30 cellular contexts compared by ENCODE assay signal in the genomic region with DNA sequence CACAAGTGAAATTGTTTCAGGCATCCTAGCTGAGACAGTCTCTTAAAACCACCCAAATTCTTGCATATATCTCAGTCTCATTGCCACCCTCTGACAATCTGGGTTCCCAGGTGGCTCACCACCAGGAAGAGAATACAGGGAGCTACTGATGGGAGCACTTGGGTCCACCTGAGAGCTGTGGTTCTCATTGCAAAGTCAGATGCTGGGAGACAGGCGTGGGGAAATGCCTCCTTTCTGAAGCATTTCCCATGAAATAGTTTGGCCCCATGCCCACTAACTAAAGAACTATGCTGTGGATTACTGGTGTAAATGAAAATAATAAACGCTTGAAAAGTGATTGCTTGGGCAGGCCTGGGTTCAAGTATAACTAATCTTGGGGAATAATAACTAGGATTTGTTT.
A peak's percentile ranks its signal among the peaks of the same experiment; 100 is the strongest.
DNase-seq lines count a peak whose midpoint lies in the region; ATAC-seq and TF ChIP-seq lines count a peak whose summit lies in the region.
"Had no signal": no experiment of that assay in that cellular context is flagged by ENCODE, and none has a peak within 500 bp of the region (broad histone marks: within the 10 kb centered on the region; RNA-seq: fewer than 3 reads in every experiment).

No MANE protein-coding gene starts in this region.

- H3K27me3 ChIP-seq in breast epithelium (no peaks in the 10 kb centered on the region), brain microvascular endothelial cell (replicated peaks) (no peaks in the 10 kb centered on the region), H9 (ENCODE audit: insufficient read depth, low read length) (peaks cover 8% of the 10 kb centered on the region; the same call in 1 of the 2 replicates)
- H3K27me3 ChIP-seq: esophagus muscularis mucosa had no signal

- H3K4me3 Mint-ChIP-seq in MCF 10A (ENCODE audit: unreplicated experiment), result no peak overlapping the region
- no peak overlapping the region for H3K4me3 Mint-ChIP-seq in H9
- H3K4me3 Mint-ChIP-seq: activated CD4-positive, alpha-beta T cell treated with anti-CD3 and anti-CD28 coated beads, Interleukin-2, amount 10 ng/mL, durations not matched to agents 7 days and 5 days; activated T-helper 1 cell treated with anti-CD3 and anti-CD28 coated beads, Interleukin-12 subunit alpha, Interleukin-12 subunit beta, Interleukin-2, Interleukin-4 antibody, amounts not matched to agents 30 ng/mL and 10 ng/mL and 1 ng/mL, durations not matched to agents 14 hours and 24 hours and 36 hours; naive B cell had no signal

- H3K4me1 Mint-ChIP-seq in MCF 10A (ENCODE audit: insufficient read depth, unreplicated experiment), result no peaks in the 10 kb centered on the region
- H3K4me1 Mint-ChIP-seq in H9, result peaks cover 21 to 23% of the 10 kb centered on the region in 2 experiments

- H2BK120ac ChIP-seq in H9 (ENCODE audit: low read depth, low read length, poor library complexity, severe bottlenecking), result no peak overlapping the region

- H3K4me2 ChIP-seq in H9 (ENCODE audit: insufficient read depth, insufficient read length, low read length), result no peak overlapping the region

- H3K18ac ChIP-seq in H9 (ENCODE audit: insufficient read length, low read depth, low read length), result no peak overlapping the region

- H3K36me3 ChIP-seq in breast epithelium, result no peaks in the 10 kb centered on the region
- H3K36me3 ChIP-seq in brain microvascular endothelial cell (replicated peaks), result no peaks in the 10 kb centered on the region
- H3K36me3 ChIP-seq: esophagus muscularis mucosa, HAP-1, upper lobe of right lung had no signal

- no peaks in the 10 kb centered on the region for H3K36me3 Mint-ChIP-seq in MCF 10A (ENCODE audit: insufficient read depth, unreplicated experiment)
- no peaks in the 10 kb centered on the region for H3K36me3 Mint-ChIP-seq in H9 (ENCODE audit: insufficient read depth in 1 of 3, low read depth in 3 of 3)
- H3K36me3 Mint-ChIP-seq: naive B cell had no signal

- no peak overlapping the region for H4K8ac ChIP-seq in H9 (replicated peaks; ENCODE audit: insufficient read length, low read depth, low read length)

- POLR2A ChIA-PET in MCF 10A (lab: Yijun Ruan, JAX), result no interaction called here

- no peaks in the 10 kb centered on the region for H4K20me1 ChIP-seq in H9 (ENCODE audit: control insufficient read depth, insufficient read depth, insufficient read length)

- peaks cover 0 to 4% of the 10 kb centered on the region in 2 donors for H3K4me1 ChIP-seq in breast epithelium
- H3K4me1 ChIP-seq in H9 (ENCODE audit: insufficient read depth, low read length), result no peaks in the 10 kb centered on the region; the same call in 1 of the 2 replicates
- H3K4me1 ChIP-seq: HAP-1 had no signal

- no peak overlapping the region for H2AK5ac ChIP-seq in H9 (ENCODE audit: insufficient read length, low read length)

- peak; percentile 32 for DNase-seq in MCF 10A (ENCODE audit: unreplicated experiment)
- no peak for DNase-seq in breast epithelium (ENCODE audit: low spot score in 2 of 2)
- DNase-seq in brain microvascular endothelial cell, result peak; percentile 64
- peak; percentile 64 for DNase-seq in fibroblast of the aortic adventitia (ENCODE audit: low read depth)
- no peak for DNase-seq in H9
- DNase-seq in NCI-H1930 (lab: John Stamatoyannopoulos, UW), result no peak
- DNase-seq: ACHN; activated CD4-positive, alpha-beta T cell treated with anti-CD3 and anti-CD28 coated beads, Interleukin-2, amount 10 ng/mL, durations not matched to agents 7 days and 5 days; activated naive CD4-positive, alpha-beta T cell treated with anti-CD3 and anti-CD28 coated beads, Interleukin-2, amount 50 U/mL, for 16 hours; anterior cingulate cortex; C1 segment of cervical spinal cord; DMS79 treated with DMSO at 0.1 percent for 48 hours; effector memory CD4-positive, alpha-beta T cell; head of caudate nucleus; naive B cell; NCI-H1417; NCI-H2081 treated with DMSO at 0.1 percent for 48 hours; NCI-H510A; occipital lobe; PC-3; retina; substantia nigra; upper lobe of right lung had no signal

- intact Hi-C loops in MCF 10A (cut with micrococcal nuclease) (no loop called here), breast epithelium (cut with DNase I; ENCODE audit: low total_unique reads) (no loop called here)

- H3K27ac ChIP-seq in breast epithelium (no peak overlapping the region), brain microvascular endothelial cell (peak overlapping the region; percentile 45), H9 (ENCODE audit: insufficient read length, low read depth, low read length) (no peak overlapping the region)
- H3K27ac ChIP-seq: esophagus muscularis mucosa, upper lobe of right lung, VCaP had no signal

- H3K9ac ChIP-seq in H9 (ENCODE audit: extremely low read depth, insufficient read length, low read length), result no peak overlapping the region

- H3K9me3 Mint-ChIP-seq in MCF 10A (ENCODE audit: unreplicated experiment) (no peaks in the 10 kb centered on the region), H9 (no peaks in the 10 kb centered on the region; a peak in 1 of 5 replicates)
- H3K9me3 Mint-ChIP-seq: activated CD4-positive, alpha-beta T cell treated with anti-CD3 and anti-CD28 coated beads, Interleukin-2, amount 10 ng/mL, durations not matched to agents 7 days and 5 days; activated T-helper 1 cell treated with anti-CD3 and anti-CD28 coated beads, Interleukin-12 subunit alpha, Interleukin-12 subunit beta, Interleukin-2, Interleukin-4 antibody, amounts not matched to agents 30 ng/mL and 10 ng/mL and 1 ng/mL, durations not matched to agents 14 hours and 24 hours and 36 hours; naive B cell had no signal

- H3K56ac ChIP-seq in H9 (ENCODE audit: insufficient read length, low read depth, low read length), result no peak overlapping the region

- ATAC-seq in HG03139 (IDR thresholded peaks at IDR 0.05; ENCODE audit: unreplicated experiment), result no peak
- no peak for ATAC-seq in GM21423 (IDR thresholded peaks at IDR 0.05; ENCODE audit: unreplicated experiment)
- ATAC-seq: PC-3, Right ventricle myocardium inferior, upper lobe of right lung had no signal

- no peak overlapping the region for H2AFZ ChIP-seq in H9 (ENCODE audit: low read length)

- no peak overlapping the region for H4K91ac ChIP-seq in H9 (ENCODE audit: insufficient read length, low read depth, low read length)

- H3K23me2 ChIP-seq in H9 (ENCODE audit: insufficient read length, low read depth, low read length, poor library complexity, severe bottlenecking), result peaks cover 5% of the 10 kb centered on the region

- no peak for TF ChIP-seq CTCF in MCF 10A (IDR thresholded peaks at IDR 0.05; ENCODE audit: unreplicated experiment)
- no peak for TF ChIP-seq CTCF in breast epithelium (IDR thresholded peaks at IDR 0.05)
- no peak for TF ChIP-seq CTCF in brain microvascular endothelial cell (IDR thresholded peaks at IDR 0.05; ENCODE audit: low read depth, low read length, missing control alignments)
- TF ChIP-seq CTCF in fibroblast of the aortic adventitia (IDR thresholded peaks at IDR 0.05; ENCODE audit: insufficient read depth, low read length), result no peak
- no peak for TF ChIP-seq CTCF in H9 (conservative IDR thresholded peaks at IDR 0.05)

- no CpG with 5 or more reads among the region's 2 CpGs for WGBS in H9 (ENCODE audit: extremely low coverage, insufficient read length, low lambda C conversion rate)

- no TSS peak for BruUV-seq in MCF 10A (replicated peaks; lab: Mats Ljungman, UMichigan)

- H3T11ph ChIP-seq in H9 (ENCODE audit: low read length), result no peak overlapping the region

- H3K4ac ChIP-seq in H9 (ENCODE audit: low read depth, low read length), result no peak overlapping the region

- no peak overlapping the region for H2BK15ac ChIP-seq in H9 (ENCODE audit: low read depth, low read length)

- no peak overlapping the region for H2BK5ac ChIP-seq in H9 (ENCODE audit: insufficient read length, low read length)

- H3K27ac Mint-ChIP-seq in MCF 10A (ENCODE audit: low read depth, unreplicated experiment) (no peak overlapping the region), H9 (no peak overlapping the region)
- H3K27ac Mint-ChIP-seq: activated CD4-positive, alpha-beta T cell treated with anti-CD3 and anti-CD28 coated beads, Interleukin-2, amount 10 ng/mL, durations not matched to agents 7 days and 5 days; activated T-helper 1 cell treated with anti-CD3 and anti-CD28 coated beads, Interleukin-12 subunit alpha, Interleukin-12 subunit beta, Interleukin-2, Interleukin-4 antibody, amounts not matched to agents 30 ng/mL and 10 ng/mL and 1 ng/mL, durations not matched to agents 14 hours and 24 hours and 36 hours had no signal

- no peak overlapping the region for H3K4me3 ChIP-seq in breast epithelium
- H3K4me3 ChIP-seq in brain microvascular endothelial cell (ENCODE audit: low read depth, low read length), result no peak overlapping the region
- no peak overlapping the region for H3K4me3 ChIP-seq in fibroblast of the aortic adventitia (ENCODE audit: low read depth, low read length)
- H3K4me3 ChIP-seq: esophagus muscularis mucosa, HAP-1, upper lobe of right lung had no signal

- H3K14ac ChIP-seq in H9 (ENCODE audit: insufficient read depth, low read length), result no peak overlapping the region

- in situ Hi-C loops in brain microvascular endothelial cell (cut with HindIII; ENCODE audit: low pct_ligation_motif_present, low sequenced_read_pairs), result no loop called here

- CTCF ChIA-PET in MCF 10A (lab: Yijun Ruan, JAX), result no interaction called here

- H3K9me3 ChIP-seq in breast epithelium (no peaks in the 10 kb centered on the region), H9 (ENCODE audit: control insufficient read depth, low read depth, low read length) (no peaks in the 10 kb centered on the region)
- H3K9me3 ChIP-seq: esophagus muscularis mucosa, HAP-1, upper lobe of right lung had no signal

- no peak overlapping the region for H3K23ac ChIP-seq in H9 (ENCODE audit: insufficient read length, low read depth, low read length)

- TF ChIP-seq POLR2A in breast epithelium (IDR thresholded peaks at IDR 0.05), result no peak

- no peaks in the 10 kb centered on the region for H3K79me2 ChIP-seq in H9 (ENCODE audit: insufficient read depth, low read length)

- H3K79me1 ChIP-seq in H9 (ENCODE audit: insufficient read depth, low read depth, low read length, poor library complexity, severe bottlenecking), result no peaks in the 10 kb centered on the region

- no peak overlapping the region for H4K5ac ChIP-seq in H9 (ENCODE audit: insufficient read length, low read depth, low read length)

- H3K27me3 Mint-ChIP-seq in MCF 10A (ENCODE audit: insufficient read depth, unreplicated experiment) (no peaks in the 10 kb centered on the region), H9 (ENCODE audit: low read depth) (peaks cover 52% of the 10 kb centered on the region)

- no peak overlapping the region for H2BK20ac ChIP-seq in H9 (ENCODE audit: low read depth, low read length, poor library complexity, severe bottlenecking)

- H2BK12ac ChIP-seq in H9 (ENCODE audit: insufficient read length, low read depth, low read length), result no peak overlapping the region

Comparison
In these comparisons a context has a peak if more than half of its experiments do, and no peak if none do; other contexts are left out.
1. DNase-seq: peak in MCF 10A (single experiment), brain microvascular endothelial cell (single experiment) and fibroblast of the aortic adventitia (single experiment); none in breast epithelium (0 of 2), H9 (single experiment) and NCI-H1930 (0 of 2).